In the genomic region with DNA sequence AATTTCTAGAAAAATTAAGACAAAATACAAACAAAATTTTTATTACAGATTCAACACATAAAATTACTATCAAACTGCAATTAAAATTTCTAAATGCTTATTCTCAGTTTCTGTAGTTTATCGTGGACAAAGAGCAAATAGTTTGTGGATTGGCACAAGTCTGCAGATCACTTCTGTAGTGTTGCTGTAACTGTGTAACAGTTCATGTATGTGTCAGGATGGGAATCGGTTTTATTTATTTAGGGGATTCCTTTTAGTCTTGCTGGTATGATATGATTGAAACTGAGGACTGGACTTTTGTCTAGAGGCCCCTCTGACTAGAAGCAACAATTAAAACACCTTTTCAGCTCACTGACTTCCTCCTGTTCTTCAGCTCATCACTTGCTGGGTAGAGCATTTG, we compare ENCODE assay signal across 30 cellular contexts.
"Had no signal": no experiment of that assay in that cellular context is flagged by ENCODE, and none has a peak within 500 bp of the region (broad histone marks: within the 10 kb centered on the region; RNA-seq: fewer than 3 reads in every experiment).

No MANE protein-coding gene starts in this region.

- H3K36me3 ChIP-seq: colonic mucosa, gastroesophageal sphincter, left lung, suprapubic skin, transverse colon, uterus had no signal

- H3K4me1 ChIP-seq: colonic mucosa, foreskin keratinocyte, psoas muscle, suprapubic skin, upper lobe of right lung, uterus had no signal

- H3K79me2 ChIP-seq: hepatocyte had no signal

- H3K27ac Mint-ChIP-seq: endodermal cell; nephron progenitor cell; stimulated activated naive B cell treated with anti-CD40 and anti-IgM and Interleukin-4, amounts not matched to agents 10 μg/mL and 1 μg/mL and 100 μg/mL, for 72 hours; stimulated activated naive CD8-positive, alpha-beta T cell treated with anti-CD3 and anti-CD28 coated beads, Interleukin-15, Interleukin-2, amounts not matched to agents 100 ng/mL and 50 ng/mL, for 24 hours had no signal

- H3K9me3 Mint-ChIP-seq: dendritic cell treated with granulocyte-macrophage colony-stimulating factor and Interleukin-4, amounts not matched to agents 40 ng/mL and 50 ng/mL, for 4 days; endodermal cell; naive thymus-derived CD8-positive, alpha-beta T cell; stimulated activated naive B cell treated with anti-CD40 and anti-IgM and Interleukin-4, amounts not matched to agents 10 μg/mL and 1 μg/mL and 100 μg/mL, for 72 hours; stimulated activated naive CD8-positive, alpha-beta T cell treated with anti-CD3 and anti-CD28 coated beads, Interleukin-15, Interleukin-2, amounts not matched to agents 100 ng/mL and 50 ng/mL, for 24 hours had no signal

- H3K27me3 Mint-ChIP-seq: dendritic cell treated with granulocyte-macrophage colony-stimulating factor and Interleukin-4, amounts not matched to agents 40 ng/mL and 50 ng/mL, for 4 days; naive thymus-derived CD8-positive, alpha-beta T cell; stimulated activated naive B cell treated with anti-CD40 and anti-IgM and Interleukin-4, amounts not matched to agents 10 μg/mL and 1 μg/mL and 100 μg/mL, for 72 hours; stimulated activated naive CD8-positive, alpha-beta T cell treated with anti-CD3 and anti-CD28 coated beads, Interleukin-15, Interleukin-2, amounts not matched to agents 100 ng/mL and 50 ng/mL, for 24 hours had no signal

- FAIRE-seq: endothelial cell of umbilical vein, islet of Langerhans had no signal

- H3K27me3 ChIP-seq: colonic mucosa, esophagus muscularis mucosa, foreskin keratinocyte, gastroesophageal sphincter, heart left ventricle, hepatocyte, left lung, spleen, suprapubic skin, transverse colon, upper lobe of right lung, uterus had no signal

- H3K9me3 ChIP-seq: colonic mucosa, esophagus muscularis mucosa, gastroesophageal sphincter, heart left ventricle, left lung, psoas muscle, spleen, suprapubic skin, transverse colon, upper lobe of right lung, uterus had no signal

- H3K27ac ChIP-seq: colonic mucosa, esophagus muscularis mucosa, foreskin keratinocyte, gastroesophageal sphincter, heart left ventricle, hepatocyte, left lung, psoas muscle, skin epidermis, spleen, suprapubic skin, transverse colon, upper lobe of right lung, uterus had no signal

- H3K4me3 ChIP-seq: colonic mucosa, esophagus muscularis mucosa, gastroesophageal sphincter, heart left ventricle, hepatocyte, left lung, psoas muscle, skin epidermis, spleen, suprapubic skin, transverse colon, upper lobe of right lung, uterus had no signal

- DNase-seq: colonic mucosa; effector CD8-positive, alpha-beta T cell; endodermal cell; foreskin keratinocyte; heart left ventricle; left cardiac atrium; left lung; mammary epithelial cell; mesendoderm; midbrain; naive thymus-derived CD8-positive, alpha-beta T cell; nephron progenitor cell; nucleus accumbens; psoas muscle; right cardiac atrium; spleen; stimulated activated CD4-positive, alpha-beta T cell treated with anti-CD3 and anti-CD28 coated beads, Interleukin-4, amount 100 ng/mL, for 4 hours; transverse colon; upper lobe of right lung; uterus had no signal

- H3K4me2 ChIP-seq: hepatocyte had no signal

- ATAC-seq: foreskin keratinocyte; gastroesophageal sphincter; heart left ventricle; left cardiac atrium; left lung; naive thymus-derived CD8-positive, alpha-beta T cell; psoas muscle; right cardiac atrium; upper lobe of right lung had no signal

- H3K4me3 Mint-ChIP-seq: dendritic cell treated with granulocyte-macrophage colony-stimulating factor and Interleukin-4, amounts not matched to agents 40 ng/mL and 50 ng/mL, for 4 days; endodermal cell; naive thymus-derived CD8-positive, alpha-beta T cell; nephron progenitor cell; stimulated activated naive B cell treated with anti-CD40 and anti-IgM and Interleukin-4, amounts not matched to agents 10 μg/mL and 1 μg/mL and 100 μg/mL, for 72 hours; stimulated activated naive CD8-positive, alpha-beta T cell treated with anti-CD3 and anti-CD28 coated beads, Interleukin-15, Interleukin-2, amounts not matched to agents 100 ng/mL and 50 ng/mL, for 24 hours had no signal

- H2AFZ ChIP-seq: hepatocyte had no signal
